Comparison of ENCODE assay signal across 16 cellular contexts in genomic region chr5:173468821-173469251, GRCh38.
A peak's percentile ranks its signal among the peaks of the same experiment; 100 is the strongest.
DNase-seq lines count a peak whose midpoint lies in the region; ATAC-seq and TF ChIP-seq lines count a peak whose summit lies in the region.
"Had no signal": no experiment of that assay in that cellular context is flagged by ENCODE, and none has a peak within 500 bp of the region (broad histone marks: within the 10 kb centered on the region; RNA-seq: fewer than 3 reads in every experiment).

No MANE protein-coding gene starts in this region.

- no peak overlapping the region for H3K4me3 ChIP-seq in right cardiac atrium (ENCODE audit: low read length)
- no peak overlapping the region for H3K4me3 ChIP-seq in fibroblast of pulmonary artery (replicated peaks; ENCODE audit: low read depth, low read length)
- no peak overlapping the region for H3K4me3 ChIP-seq in psoas muscle
- no peak overlapping the region for H3K4me3 ChIP-seq in A673 (ENCODE audit: low read depth, low read length, poor library complexity, severe bottlenecking)
- no peak overlapping the region for H3K4me3 ChIP-seq in Karpas-422 (ENCODE audit: low read length)

- H3K4me2 ChIP-seq in Karpas-422 (ENCODE audit: low read depth, low read length, poor library complexity, severe bottlenecking): no peak overlapping the region

- POLR2A ChIA-PET in A673 (lab: Charles Lee; ENCODE audit: low non-redundant PET): interaction anchor here (0.6 kb wide), 1 partner anchor 171 kb away, joined by 5 read pairs; no protein-coding TSS in a partner anchor

- H3K27ac ChIP-seq in right cardiac atrium (ENCODE audit: low read length): peak overlapping the region; percentile 11
- peak overlapping the region; percentile 76 for H3K27ac ChIP-seq in psoas muscle
- H3K27ac ChIP-seq in A673 (ENCODE audit: low read depth, low read length, poor library complexity, severe bottlenecking): no peak overlapping the region
- no peak overlapping the region for H3K27ac ChIP-seq in Karpas-422 (ENCODE audit: low read length)

- no peaks in the 10 kb centered on the region for H3K79me2 ChIP-seq in Karpas-422 (ENCODE audit: low read length)

- no peaks in the 10 kb centered on the region for H4K20me1 ChIP-seq in Karpas-422 (ENCODE audit: insufficient read depth, low read depth, low read length)

- H3K9me2 ChIP-seq in Karpas-422 (replicated peaks; ENCODE audit: insufficient read depth, low read length): no peaks in the 10 kb centered on the region

- intact Hi-C loops in right cardiac atrium (cut with DNase I): no loop called here
- intact Hi-C loops in left ventricle myocardium superior (cut with micrococcal nuclease): no loop called here
- intact Hi-C loops in psoas muscle (cut with DNase I): no loop called here
- intact Hi-C loops in A673 (cut with micrococcal nuclease; ENCODE audit: unreplicated experiment): no loop called here

- TF ChIP-seq CTCF in fibroblast of pulmonary artery (IDR thresholded peaks at IDR 0.05; ENCODE audit: low read length, missing control alignments) (no peak), psoas muscle (IDR thresholded peaks at IDR 0.05) (no peak), A673 (conservative IDR thresholded peaks at IDR 0.05; ENCODE audit: low read depth, low read length) (no peak)

- no peak overlapping the region for H2AFZ ChIP-seq in Karpas-422 (ENCODE audit: low read length)

- H3K9ac ChIP-seq in Karpas-422 (ENCODE audit: low read length): no peak overlapping the region

- DNase-seq in right cardiac atrium: no peak
- no peak for DNase-seq in left ventricle myocardium superior
- DNase-seq in fibroblast of pulmonary artery (ENCODE audit: low read depth): peak; percentile 25
- DNase-seq in psoas muscle: peak in 1 of 2 donors; percentile 60
- DNase-seq in A673 (ENCODE audit: low spot score): no peak
- no peak for DNase-seq in Karpas-422
- no peak for DNase-seq in activated CD4-positive, alpha-beta T cell treated with anti-CD3 and anti-CD28 coated beads, Interleukin-2, amount 50 U/mL, for 1 hour
- DNase-seq: AML-193; CD4-positive, CD25-positive, alpha-beta regulatory T cell; DMS79; KBM-7; NCI-H1092; NCI-H1694 treated with DMSO at 0.1 percent for 48 hours; NCI-H446 treated with DMSO at 0.1 percent for 48 hours; NCI-H774 had no signal

- H3K4me1 ChIP-seq in right cardiac atrium (ENCODE audit: control insufficient read depth, insufficient read depth, low read length) (peaks cover 11% of the 10 kb centered on the region), psoas muscle (peaks cover 30% of the 10 kb centered on the region), A673 (ENCODE audit: insufficient read depth, low read length, poor library complexity, severe bottlenecking) (no peaks in the 10 kb centered on the region), Karpas-422 (ENCODE audit: low read length) (no peaks in the 10 kb centered on the region)

- no peaks in the 10 kb centered on the region for H3K36me3 ChIP-seq in psoas muscle (ENCODE audit: insufficient read depth in 1 of 2, low read depth in 1 of 2)
- no peaks in the 10 kb centered on the region for H3K36me3 ChIP-seq in A673 (ENCODE audit: insufficient read depth, low read length, poor library complexity, severe bottlenecking)
- H3K36me3 ChIP-seq in Karpas-422 (ENCODE audit: insufficient read depth, low read length): no peaks in the 10 kb centered on the region

- CTCF ChIA-PET in A673 (lab: Charles Lee): no interaction called here

- no peaks in the 10 kb centered on the region for H3K9me3 ChIP-seq in right cardiac atrium (ENCODE audit: control insufficient read depth, low read length)
- H3K9me3 ChIP-seq in psoas muscle: no peaks in the 10 kb centered on the region
- H3K9me3 ChIP-seq in A673 (ENCODE audit: low read depth, low read length, poor library complexity, severe bottlenecking): no peaks in the 10 kb centered on the region
- H3K9me3 ChIP-seq in Karpas-422 (ENCODE audit: low read length): no peaks in the 10 kb centered on the region

- no TSS peak for BruUV-seq in A673 (replicated peaks; lab: Mats Ljungman, UMichigan)

- ATAC-seq in right cardiac atrium (peak in 1 of 2 donors; percentile 8), left ventricle myocardium superior (no peak), psoas muscle (peak; percentile 85 to 90 (median 87)), GM19023 (IDR thresholded peaks at IDR 0.05; ENCODE audit: unreplicated experiment) (no peak)

- no peaks in the 10 kb centered on the region for H3K27me3 ChIP-seq in right cardiac atrium (ENCODE audit: control insufficient read depth, insufficient read depth)
- H3K27me3 ChIP-seq in psoas muscle (ENCODE audit: insufficient read depth in 3 of 3, low read length in 2 of 3): no peaks in the 10 kb centered on the region
- H3K27me3 ChIP-seq in A673 (replicated peaks; ENCODE audit: insufficient read depth, low read depth, low read length, poor library complexity): no peaks in the 10 kb centered on the region
- H3K27me3 ChIP-seq in Karpas-422 (ENCODE audit: low read length): peaks cover 3% of the 10 kb centered on the region; the same call in 1 of the 2 replicates

- WGBS in right cardiac atrium: 64% methylated on average over 4 of the region's 4 CpGs
- 26 to 55% (median 37%) methylated on average over 4 of the region's 4 CpGs for WGBS in psoas muscle, 3 donors

Comparison
In these comparisons a context has a peak if more than half of its experiments do, and no peak if none do; other contexts are left out.
1. ATAC-seq: peak in psoas muscle (4 of 4); none in left ventricle myocardium superior (single experiment) and GM19023 (single experiment).
2. H3K27ac ChIP-seq: peak in right cardiac atrium (single experiment) and psoas muscle (single experiment); none in A673 (single experiment) and Karpas-422 (single experiment).